In genomic region chr19:13260883-13261653, GRCh38 we compare ENCODE assay signal across 9 cellular contexts.
DNase-seq lines count a peak whose midpoint lies in the region; ATAC-seq and TF ChIP-seq lines count a peak whose summit lies in the region.
"Had no signal": no experiment of that assay in that cellular context is flagged by ENCODE, and none has a peak within 500 bp of the region (broad histone marks: within the 10 kb centered on the region; RNA-seq: fewer than 3 reads in every experiment).

No MANE protein-coding gene starts in this region.

- H4K12ac ChIP-seq in trophoblast cell (ENCODE audit: low read depth, low read length) = no peak overlapping the region

- no peak for TF ChIP-seq CTCF in mesothelial cell of epicardium (IDR thresholded peaks at IDR 0.05; ENCODE audit: unreplicated experiment)

- H3K27me3 ChIP-seq in MG63 (peaks cover 6% of the 10 kb centered on the region; the same call in 1 of the 2 replicates), trophoblast cell (ENCODE audit: insufficient read depth, low read length) (no peaks in the 10 kb centered on the region)

- no peaks in the 10 kb centered on the region for H3K36me3 Mint-ChIP-seq in mesothelial cell of epicardium

- H3K27ac Mint-ChIP-seq in mesothelial cell of epicardium = no peak overlapping the region

- H2AFZ ChIP-seq in trophoblast cell (ENCODE audit: insufficient read depth, low read length, poor library complexity) = no peak overlapping the region

- no peak overlapping the region for H3K4me3 Mint-ChIP-seq in mesothelial cell of epicardium

- no peaks in the 10 kb centered on the region for H3K79me2 ChIP-seq in trophoblast cell (ENCODE audit: control insufficient read depth, insufficient read depth, low read length, poor library complexity)

- no peak overlapping the region for H3K4ac ChIP-seq in trophoblast cell (ENCODE audit: low read depth, low read length)

- H4K91ac ChIP-seq in trophoblast cell (ENCODE audit: low read depth, low read length) = no peak overlapping the region

- DNase-seq in EH (ENCODE audit: low read depth) (peak; percentile 89), MG63 (peak; percentile 81), amniotic stem cell (lab: John Stamatoyannopoulos, UW) (peak; percentile 56), trophoblast cell (peak; percentile 83 to 93), mesothelial cell of epicardium (ENCODE audit: low spot score in 2 of 2, unreplicated experiment in 2 of 2) (no peak), NCI-H345 treated with DMSO at 0.1 percent for 48 hours (lab: John Stamatoyannopoulos, UW; ENCODE audit: unreplicated experiment) (no peak)

- H3K79me1 ChIP-seq in trophoblast cell (ENCODE audit: low read length) = no peaks in the 10 kb centered on the region

- H2AK5ac ChIP-seq in trophoblast cell (ENCODE audit: low read length) = no peak overlapping the region

- peaks cover 2% of the 10 kb centered on the region for H3K4me1 Mint-ChIP-seq in mesothelial cell of epicardium

- WGBS in trophoblast cell (ENCODE audit: extremely low coverage, insufficient coverage, insufficient read length) = no CpG with 5 or more reads among the region's 9 CpGs

- no peak overlapping the region for H3K18ac ChIP-seq in trophoblast cell (ENCODE audit: low read length)

- peaks cover 3 to 4% of the 10 kb centered on the region in 2 experiments for H3K4me1 ChIP-seq in trophoblast cell (ENCODE audit: control insufficient read depth in 1 of 2, insufficient read depth in 2 of 2, low read length in 2 of 2)

- peaks cover 36% of the 10 kb centered on the region for H3K27me3 Mint-ChIP-seq in mesothelial cell of epicardium (ENCODE audit: low read depth)

- peak; percentile 42 for ATAC-seq in GM21717 (IDR thresholded peaks at IDR 0.05; ENCODE audit: unreplicated experiment)
- no peak for ATAC-seq in HG03025 (IDR thresholded peaks at IDR 0.05; ENCODE audit: low FRiP score, unreplicated experiment)

- H2BK12ac ChIP-seq in trophoblast cell (ENCODE audit: low read length) = no peak overlapping the region

- H3K23ac ChIP-seq in trophoblast cell (ENCODE audit: low read length) = no peak overlapping the region

- no peak overlapping the region for H2BK5ac ChIP-seq in trophoblast cell (ENCODE audit: low read depth, low read length, poor library complexity)

- H3K4me3 ChIP-seq in MG63 = no peak overlapping the region
- no peak overlapping the region for H3K4me3 ChIP-seq in trophoblast cell (ENCODE audit: low read depth, low read length)
- H3K4me3 ChIP-seq: SJSA1 had no signal

- H3K14ac ChIP-seq in trophoblast cell (ENCODE audit: low read length) = no peak overlapping the region

- H4K8ac ChIP-seq in trophoblast cell (ENCODE audit: low read depth, low read length) = no peak overlapping the region

- no peak overlapping the region for H2BK120ac ChIP-seq in trophoblast cell (ENCODE audit: insufficient read depth, low read length, poor library complexity)

- no peak overlapping the region for H3K4me2 ChIP-seq in trophoblast cell (ENCODE audit: low read length)

- H3K9me3 ChIP-seq in MG63 = peaks cover 9% of the 10 kb centered on the region; the same call in 1 of the 2 replicates
- H3K9me3 ChIP-seq in trophoblast cell (ENCODE audit: insufficient read depth, low read depth, low read length) = no peaks in the 10 kb centered on the region
- H3K9me3 ChIP-seq: SJSA1 had no signal

- peaks cover 4% of the 10 kb centered on the region for H3K9me3 Mint-ChIP-seq in mesothelial cell of epicardium

- H3K27ac ChIP-seq in trophoblast cell (ENCODE audit: low read depth, low read length) = no peak overlapping the region
- H3K27ac ChIP-seq: SJSA1 had no signal

- H3K9ac ChIP-seq in trophoblast cell (ENCODE audit: low read length) = no peak overlapping the region

- H3K36me3 ChIP-seq in MG63 = no peaks in the 10 kb centered on the region
- no peaks in the 10 kb centered on the region for H3K36me3 ChIP-seq in trophoblast cell (ENCODE audit: control insufficient read depth in 1 of 2, insufficient read depth in 2 of 2, low read length in 2 of 2)
- H3K36me3 ChIP-seq: SJSA1 had no signal

Comparison
In these comparisons a context has a peak if more than half of its experiments do, and no peak if none do; other contexts are left out.
1. DNase-seq: peak in EH (single experiment), MG63 (single experiment), amniotic stem cell (single experiment) and trophoblast cell (2 of 2); none in mesothelial cell of epicardium (0 of 2) and NCI-H345 treated with DMSO at 0.1 percent for 48 hours (single experiment).